In the genomic region with DNA sequence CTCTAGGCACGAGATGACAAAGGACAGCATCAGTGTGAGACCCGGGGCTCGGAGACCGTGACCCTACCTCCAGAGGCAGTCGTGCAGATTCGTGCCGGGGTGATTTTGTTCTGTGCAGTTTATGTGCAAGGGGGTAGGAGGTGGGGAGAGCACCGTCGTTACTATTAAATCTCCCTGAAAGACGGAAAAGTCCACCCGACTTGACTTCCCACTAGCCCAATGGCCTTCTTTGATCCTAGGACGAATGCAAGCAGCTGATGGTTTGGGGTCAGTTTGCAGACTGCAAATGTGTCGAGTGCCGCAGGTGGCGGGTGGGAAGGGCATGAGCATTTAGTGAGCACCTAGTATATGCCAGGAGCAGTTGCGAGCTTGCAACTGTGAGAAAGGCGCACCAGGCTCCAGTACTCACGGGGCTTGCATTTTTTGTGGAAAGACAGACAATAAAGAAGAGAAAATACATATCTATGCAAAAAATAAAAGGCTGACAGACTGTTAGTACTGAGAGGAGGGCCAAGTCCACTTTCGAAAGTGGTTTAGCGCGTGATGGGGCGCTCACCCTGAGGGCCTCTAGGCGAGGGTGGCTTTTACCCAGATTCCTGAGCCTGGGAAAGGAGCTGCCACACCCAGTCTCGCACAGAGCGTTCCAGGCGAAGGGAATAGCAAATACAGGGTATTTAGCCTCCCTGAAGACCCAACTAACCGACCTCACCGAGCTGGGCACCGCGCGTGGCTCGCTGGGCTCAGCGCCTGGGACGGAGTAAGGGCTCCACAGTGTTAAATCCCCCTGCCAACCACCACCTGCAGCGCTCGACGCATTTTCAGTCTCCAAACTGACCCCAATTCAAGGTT, we compare ENCODE assay signal across 8 cellular contexts. TPM values are rescaled to one million over a fixed set of nuclear protein-coding genes. Genes with fewer than 3 reads are reported as not detected.
DNase-seq lines count a peak whose midpoint lies in the region; ATAC-seq and TF ChIP-seq lines count a peak whose summit lies in the region.

No MANE protein-coding gene starts in this region.

- H3K4me3 ChIP-seq in NT2/D1 (ENCODE audit: insufficient read length, low read depth) (peak overlapping the region; percentile 60), ascending aorta (peak overlapping the region; percentile 66 to 94), iPS-20b (ENCODE audit: low read length) (peak overlapping the region; percentile 73), smooth muscle cell (peak overlapping the region; percentile 89)

- H3K27ac ChIP-seq in ascending aorta: peak overlapping the region; percentile 66 to 83
- H3K27ac ChIP-seq in iPS-20b (ENCODE audit: low read length): no peak overlapping the region
- peak overlapping the region; percentile 78 for H3K27ac ChIP-seq in smooth muscle cell (ENCODE audit: low read depth)

- no peaks in the 10 kb centered on the region for H4K20me1 ChIP-seq in smooth muscle cell (ENCODE audit: low read depth)

- peak overlapping the region; percentile 89 for H2AFZ ChIP-seq in smooth muscle cell (ENCODE audit: low read depth)

- intact Hi-C loops in ascending aorta (cut with DNase I): loop anchor here (1.0 to 10.0 kb wide), 7 partner anchors 91 to 1224 kb away; partner anchors contain the start of genes CBX3, CYCS, HNRNPA2B1 and PALS2

- H3K79me2 ChIP-seq in smooth muscle cell (ENCODE audit: low read depth): peaks cover 11% of the 10 kb centered on the region

- H3K9ac ChIP-seq in NT2/D1 (ENCODE audit: insufficient read length, low read depth) (peak overlapping the region; percentile 80), iPS-20b (ENCODE audit: low read depth, low read length) (peak overlapping the region; percentile 41; the same call in 1 of the 2 replicates), smooth muscle cell (ENCODE audit: low read depth) (peak overlapping the region; percentile 56)

- DNase-seq in DMS153 (lab: John Stamatoyannopoulos, UW) (peak; percentile 58), DMS153 treated with DMSO at 0.1 percent for 48 hours (lab: John Stamatoyannopoulos, UW; ENCODE audit: unreplicated experiment) (no peak), NT2/D1 (ENCODE audit: low read depth, low spot score) (no peak), ascending aorta (ENCODE audit: low spot score in 2 of 2) (no peak), smooth muscle cell (lab: John Stamatoyannopoulos, UW; ENCODE audit: unreplicated experiment) (no peak), iPS-NIHi7 (ENCODE audit: extremely low spot score) (no peak)

- H3K36me3 ChIP-seq in NT2/D1 (ENCODE audit: insufficient read depth, insufficient read length, low read length) (no peaks in the 10 kb centered on the region), ascending aorta (no peaks in the 10 kb centered on the region), iPS-20b (ENCODE audit: insufficient read depth, low read depth, low read length) (no peaks in the 10 kb centered on the region), smooth muscle cell (ENCODE audit: low read depth) (no peaks in the 10 kb centered on the region)

- peak overlapping the region; percentile 98 for H3K4me2 ChIP-seq in smooth muscle cell

- peak; percentile 14 for ATAC-seq in HG02642 (IDR thresholded peaks at IDR 0.05; ENCODE audit: poor library complexity, unreplicated experiment)

- H3K27me3 ChIP-seq in NT2/D1 (ENCODE audit: insufficient read depth, insufficient read length) (peaks cover 32% of the 10 kb centered on the region), ascending aorta (no peaks in the 10 kb centered on the region), iPS-20b (ENCODE audit: insufficient read depth, low read length) (peaks cover 48% of the 10 kb centered on the region), smooth muscle cell (ENCODE audit: low read depth) (peaks cover 13% of the 10 kb centered on the region)

- TF ChIP-seq CTCF in ascending aorta (IDR thresholded peaks at IDR 0.05): no peak
- TF ChIP-seq CTCF in smooth muscle cell (IDR thresholded peaks at IDR 0.05; ENCODE audit: borderline replicate concordance, insufficient read depth, poor library complexity, severe bottlenecking): no peak

- no peaks in the 10 kb centered on the region for H3F3A ChIP-seq in smooth muscle cell (ENCODE audit: low read depth)

- peaks cover 10% of the 10 kb centered on the region; the same call in 1 of the 2 replicates for H3K9me3 ChIP-seq in NT2/D1 (ENCODE audit: insufficient read depth, low read length)
- H3K9me3 ChIP-seq in ascending aorta: no peaks in the 10 kb centered on the region
- H3K9me3 ChIP-seq in iPS-20b (ENCODE audit: insufficient read depth, low read depth, low read length): peaks cover 6% of the 10 kb centered on the region; the same call in 1 of the 2 replicates
- no peaks in the 10 kb centered on the region for H3K9me3 ChIP-seq in smooth muscle cell (replicated peaks; ENCODE audit: low read depth)

- H3K4me1 ChIP-seq in NT2/D1 (ENCODE audit: insufficient read depth, insufficient read length) (peaks cover 3% of the 10 kb centered on the region), ascending aorta (peaks cover 0 to 3% of the 10 kb centered on the region in 2 donors), iPS-20b (ENCODE audit: insufficient read depth, low read length) (peaks cover 12% of the 10 kb centered on the region), smooth muscle cell (ENCODE audit: low read depth) (peaks cover 7% of the 10 kb centered on the region)

- WGBS in smooth muscle cell (ENCODE audit: low lambda C conversion rate): 5% methylated on average over 37 of the region's 37 CpGs

RNA-seq across cellular contexts. Expression of gene OSBPL3, which starts 0.9 kb away (rescaled TPM):
- total RNA-seq in ascending aorta (0.96 TPM), smooth muscle cell (11.9 and 16.3 TPM in 2 replicates)
- 6.2 and 8.3 TPM in 2 replicates for polyA plus RNA-seq in smooth muscle cell
